12 cellular contexts compared by ENCODE assay signal in the genomic region with DNA sequence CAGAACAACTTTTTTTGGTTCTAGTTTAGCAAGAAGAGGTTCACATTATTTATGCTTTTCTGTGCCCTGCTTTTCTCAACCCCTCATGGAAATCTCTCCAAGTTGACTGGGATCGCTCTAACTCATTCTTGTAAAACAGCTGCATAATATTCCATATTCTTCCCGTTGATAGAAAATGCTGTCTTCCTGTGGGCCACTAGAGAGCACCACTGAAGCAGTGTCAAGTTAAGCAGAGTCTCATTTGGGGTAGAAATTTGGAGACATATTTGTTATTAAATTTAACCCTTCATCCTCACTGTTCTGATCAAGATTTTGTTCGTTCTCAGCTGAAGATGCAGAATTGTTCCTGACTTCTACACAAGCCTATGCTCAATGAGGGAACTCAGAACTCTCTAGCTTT.
DNase-seq lines count a peak whose midpoint lies in the region; ATAC-seq, FAIRE-seq and TF ChIP-seq lines count a peak whose summit lies in the region.
"Had no signal": no experiment of that assay in that cellular context is flagged by ENCODE, and none has a peak within 500 bp of the region (broad histone marks: within the 10 kb centered on the region; RNA-seq: fewer than 3 reads in every experiment).

No MANE protein-coding gene starts in this region.

- H2AFZ ChIP-seq in H9 (ENCODE audit: low read length) (no peak overlapping the region), HepG2 (ENCODE audit: low read length) (no peak overlapping the region)

- H3K79me2 ChIP-seq in H9 (ENCODE audit: insufficient read depth, low read length): no peaks in the 10 kb centered on the region
- H3K79me2 ChIP-seq in HepG2 (ENCODE audit: insufficient read depth, low read length): no peaks in the 10 kb centered on the region

- H2BK20ac ChIP-seq in H9 (ENCODE audit: low read depth, low read length, poor library complexity, severe bottlenecking): no peak overlapping the region

- H4K8ac ChIP-seq in H9 (replicated peaks; ENCODE audit: insufficient read length, low read depth, low read length): no peak overlapping the region

- H2BK5ac ChIP-seq in H9 (ENCODE audit: insufficient read length, low read length): no peak overlapping the region

- H3K23me2 ChIP-seq in H9 (ENCODE audit: insufficient read length, low read depth, low read length, poor library complexity, severe bottlenecking): no peaks in the 10 kb centered on the region

- H3T11ph ChIP-seq in H9 (ENCODE audit: low read length): no peak overlapping the region

- H4K5ac ChIP-seq in H9 (ENCODE audit: insufficient read length, low read depth, low read length): no peak overlapping the region

- H3K4me2 ChIP-seq in H9 (ENCODE audit: insufficient read depth, insufficient read length, low read length) (no peak overlapping the region), HepG2 (ENCODE audit: low read depth, low read length) (no peak overlapping the region)

- in situ Hi-C loops in HepG2 (cut with HindIII; ENCODE audit: extremely low pct_ligation_motif_present, low pct_unique_long_range_greater_than_20kb): no loop called here

- no peak overlapping the region for H2AK5ac ChIP-seq in H9 (ENCODE audit: insufficient read length, low read length)

- H3K36me3 ChIP-seq in HepG2 (replicated peaks in 1 of 2; ENCODE audit: control insufficient read depth in 1 of 2, insufficient read depth in 2 of 2, low read length in 2 of 2): no peaks in the 10 kb centered on the region

- H3K9me3 Mint-ChIP-seq in H9 (no peaks in the 10 kb centered on the region), WTC11 (no peaks in the 10 kb centered on the region)
- H3K9me3 Mint-ChIP-seq: stimulated activated effector memory CD8-positive, alpha-beta T cell treated with anti-CD3 and anti-CD28 coated beads, Interleukin-12 subunit alpha, Interleukin-12 subunit beta, amount 100 ng/mL, for 72 hours had no signal

- H3K4me1 Mint-ChIP-seq in H9 (peaks cover 5 to 8% of the 10 kb centered on the region in 2 experiments), WTC11 (peaks cover 14% of the 10 kb centered on the region)

- no peak overlapping the region for H4K91ac ChIP-seq in H9 (ENCODE audit: insufficient read length, low read depth, low read length)

- no peak overlapping the region for H3K56ac ChIP-seq in H9 (ENCODE audit: insufficient read length, low read depth, low read length)

- H2BK15ac ChIP-seq in H9 (ENCODE audit: low read depth, low read length): no peak overlapping the region

- no peak overlapping the region for H2BK120ac ChIP-seq in H9 (ENCODE audit: low read depth, low read length, poor library complexity, severe bottlenecking)

- no peaks in the 10 kb centered on the region for H3K9me3 ChIP-seq in H9 (ENCODE audit: control insufficient read depth, low read depth, low read length)
- no peaks in the 10 kb centered on the region for H3K9me3 ChIP-seq in HepG2 (ENCODE audit: low read length)

- H2BK12ac ChIP-seq in H9 (ENCODE audit: insufficient read length, low read depth, low read length): no peak overlapping the region

- no peaks in the 10 kb centered on the region for H3K27me3 ChIP-seq in H9 (ENCODE audit: insufficient read depth, low read length)
- no peaks in the 10 kb centered on the region for H3K27me3 ChIP-seq in HepG2 (ENCODE audit: control insufficient read depth in 1 of 2, insufficient read depth in 2 of 2, low read length in 2 of 2)

- POLR2A ChIA-PET in WTC11 (lab: Charles Lee) (no interaction called here), HepG2 (lab: Yijun Ruan, JAX) (interaction anchor here (1.0 kb wide), 1 partner anchor 141 kb away, joined by 3 read pairs; no protein-coding TSS in a partner anchor)

- no peak overlapping the region for H3K9ac ChIP-seq in H9 (ENCODE audit: extremely low read depth, insufficient read length, low read length)
- H3K9ac ChIP-seq in HepG2 (ENCODE audit: insufficient read depth, low read depth, low read length): no peak overlapping the region

- no peak for TF ChIP-seq EP300 in HepG2 (IDR thresholded peaks at IDR 0.05; ENCODE audit: low read depth in 2 of 2, low read length in 2 of 2)
- TF ChIP-seq EP300 in HepG2 (CRISPR knock-in tag; IDR thresholded peaks at IDR 0.05; ENCODE audit: borderline replicate concordance): no peak

- H3K36me3 Mint-ChIP-seq in H9 (ENCODE audit: insufficient read depth in 1 of 3, low read depth in 3 of 3): no peaks in the 10 kb centered on the region
- H3K36me3 Mint-ChIP-seq in WTC11: no peaks in the 10 kb centered on the region
- H3K36me3 Mint-ChIP-seq: stimulated activated effector memory CD8-positive, alpha-beta T cell treated with anti-CD3 and anti-CD28 coated beads, Interleukin-12 subunit alpha, Interleukin-12 subunit beta, amount 100 ng/mL, for 72 hours had no signal

- no peak overlapping the region for H3K4ac ChIP-seq in H9 (ENCODE audit: low read depth, low read length)

- H3K4me1 ChIP-seq in H9 (ENCODE audit: insufficient read depth, low read length): no peaks in the 10 kb centered on the region; the same call in 1 of the 2 replicates
- peaks cover 42% of the 10 kb centered on the region for H3K4me1 ChIP-seq in HepG2 (ENCODE audit: insufficient read depth, low read length)

- H3K79me1 ChIP-seq in H9 (ENCODE audit: insufficient read depth, low read depth, low read length, poor library complexity, severe bottlenecking): no peaks in the 10 kb centered on the region

- no peak for TF ChIP-seq POLR2A in HepG2 (IDR thresholded peaks at IDR 0.05; ENCODE audit: insufficient read depth in 1 of 2, low read depth in 2 of 2, low read length in 2 of 2)

- no peak overlapping the region for H3K14ac ChIP-seq in H9 (ENCODE audit: insufficient read depth, low read length)

- no TSS peak for BruUV-seq in HepG2 (replicated peaks; lab: Mats Ljungman, UMichigan)

- H3K23ac ChIP-seq in H9 (ENCODE audit: insufficient read length, low read depth, low read length): no peak overlapping the region

- FAIRE-seq in HepG2 (lab: Jason Lieb, UNC) (peak; percentile 18), frontal cortex (lab: Jason Lieb, UNC) (no peak)
- FAIRE-seq: HTR-8/SVneo had no signal

- H3K27ac ChIP-seq in C4-2B: no peak overlapping the region
- H3K27ac ChIP-seq in H9 (ENCODE audit: insufficient read length, low read depth, low read length): no peak overlapping the region
- H3K27ac ChIP-seq in HepG2 (ENCODE audit: extremely low read length, insufficient read depth, low read length): no peak overlapping the region

- intact Hi-C loops in HepG2 (cut with micrococcal nuclease; ENCODE audit: unreplicated experiment): no loop called here

- no peak overlapping the region for H3K4me3 ChIP-seq in HepG2 (replicated peaks in 1 of 3; ENCODE audit: insufficient read depth in 1 of 3, low read depth in 2 of 3, low read length in 3 of 3)

- H3K27ac Mint-ChIP-seq in H9 (no peak overlapping the region), WTC11 (no peak overlapping the region)

- H4K20me1 ChIP-seq in H9 (ENCODE audit: control insufficient read depth, insufficient read depth, insufficient read length) (no peaks in the 10 kb centered on the region), HepG2 (ENCODE audit: insufficient read depth, low read length) (no peaks in the 10 kb centered on the region)

- TF ChIP-seq CTCF in C4-2B (conservative IDR thresholded peaks at IDR 0.05) (peak; percentile 68), H9 (conservative IDR thresholded peaks at IDR 0.05) (peak; percentile 56; the same call in 2 of the 3 replicates), WTC11 (IDR thresholded peaks at IDR 0.05) (no peak), HepG2 (CRISPR knock-in tag; IDR thresholded peaks at IDR 0.05) (peak; percentile 55)

- DNase-seq in H9: no peak
- DNase-seq in WTC11 (ENCODE audit: low spot score): no peak
- peak; percentile 12 for DNase-seq in HepG2 (ENCODE audit: low spot score)
- DNase-seq in NCI-H1092 (lab: John Stamatoyannopoulos, UW): no peak
- DNase-seq in islet precursor cell: no peak
- DNase-seq in frontal cortex (ENCODE audit: low spot score in 2 of 2): no peak
- no peak for DNase-seq in hypothalamus (lab: John Stamatoyannopoulos, UW)
- DNase-seq: activated T-cell treated with anti-CD3 and anti-CD28 coated beads for 4 hours, NCI-H2171 treated with DMSO at 0.1 percent for 48 hours had no signal

- no CpG with 5 or more reads among the region's 3 CpGs for WGBS in H9 (ENCODE audit: extremely low coverage, insufficient read length, low lambda C conversion rate)
- WGBS in HepG2 (ENCODE audit: low lambda C conversion rate): 41% methylated on average over 3 of the region's 3 CpGs

- no peak overlapping the region for H3K18ac ChIP-seq in H9 (ENCODE audit: insufficient read length, low read depth, low read length)

- no peak overlapping the region for H3K4me3 Mint-ChIP-seq in H9
- no peak overlapping the region for H3K4me3 Mint-ChIP-seq in WTC11
- H3K4me3 Mint-ChIP-seq: stimulated activated effector memory CD8-positive, alpha-beta T cell treated with anti-CD3 and anti-CD28 coated beads, Interleukin-12 subunit alpha, Interleukin-12 subunit beta, amount 100 ng/mL, for 72 hours had no signal

- ATAC-seq in WTC11 (peak; percentile 57; the same call in 1 of the 2 replicates), HepG2 (0 out of 3 replicates have a peak, but pooled peaks have one; percentile 38)
- ATAC-seq: stimulated activated effector memory CD8-positive, alpha-beta T cell treated with anti-CD3 and anti-CD28 coated beads, Interleukin-12 subunit alpha, Interleukin-12 subunit beta, amount 100 ng/mL, for 72 hours had no signal

- H3K27me3 Mint-ChIP-seq in H9 (ENCODE audit: low read depth) (no peaks in the 10 kb centered on the region), WTC11 (ENCODE audit: low read depth) (no peaks in the 10 kb centered on the region)

- CTCF ChIA-PET in WTC11 (lab: Charles Lee) (interaction anchor here (0.6 to 3.6 kb wide), 8 partner anchors 18 to 397 kb away, joined by 3 to 17 read pairs (median 3); a partner anchor contains a TSS), HepG2 (lab: Yijun Ruan, JAX; ENCODE audit: low intra/inter-chr PET ratio, low total read pairs) (interaction anchor here (1.6 kb wide), 1 partner anchor 141 kb away, joined by 6 read pairs; a partner anchor contains a TSS)

- TF ChIP-seq RAD21 in HepG2 (CRISPR knock-in tag; IDR thresholded peaks at IDR 0.05): no peak

TF ChIP-seq in WTC11, 78 proteins besides CTCF, POLR2A, EP300 and RAD21 (continues in another document):
- TF ChIP-seq MYBL2 (CRISPR knock-in tag; IDR thresholded peaks at IDR 0.05): no peak
- no peak for TF ChIP-seq OVOL2 (CRISPR knock-in tag; IDR thresholded peaks at IDR 0.05; ENCODE audit: borderline replicate concordance)
